In genomic region chr20:34954905-34955231, GRCh38 we compare ENCODE assay signal across 8 cellular contexts. TPM values are rescaled to one million over a fixed set of nuclear protein-coding genes. Genes with fewer than 3 reads are reported as not detected.
DNase-seq lines count a peak whose midpoint lies in the region; ATAC-seq, FAIRE-seq and TF ChIP-seq lines count a peak whose summit lies in the region.

No MANE protein-coding gene starts in this region.

- no peaks in the 10 kb centered on the region for H3K27me3 ChIP-seq in bronchial epithelial cell (ENCODE audit: control insufficient read depth, insufficient read depth, low read length)
- no peaks in the 10 kb centered on the region for H3K27me3 ChIP-seq in right lobe of liver
- H3K27me3 ChIP-seq in transverse colon, result no peaks in the 10 kb centered on the region

- peak overlapping the region; percentile 82 for H3K4me3 ChIP-seq in bronchial epithelial cell (ENCODE audit: low read depth, low read length)
- peak overlapping the region; percentile 63 to 71 (median 66) for H3K4me3 ChIP-seq in right lobe of liver
- peak overlapping the region; percentile 42 to 79 (median 63) for H3K4me3 ChIP-seq in transverse colon

- no peak for TF ChIP-seq EP300 in transverse colon (IDR thresholded peaks at IDR 0.05; ENCODE audit: low read depth)

- peaks cover 0 to 13% (median 2%) of the 10 kb centered on the region in 4 donors for H3K4me1 ChIP-seq in right lobe of liver
- H3K4me1 ChIP-seq in transverse colon, result peaks cover 11 to 36% (median 13%) of the 10 kb centered on the region in 4 donors

- H3K27ac ChIP-seq in right lobe of liver, result peak overlapping the region; percentile 79 to 90 (median 88)
- peak overlapping the region; percentile 86 to 91 (median 90) for H3K27ac ChIP-seq in transverse colon

- in situ Hi-C loops in transverse colon (cut with MboI; ENCODE audit: low pct_ligation_motif_present in 1 of 4, low pct_unique_long_range_greater_than_20kb in 1 of 4, low sequenced_read_pairs in 3 of 4), result loop anchor here in 3 of 4 donors (5.0 kb wide), 1 partner anchor 83 kb away; the partner anchor contains the start of gene GGT7 (in 3 of the 3)

- TF ChIP-seq CTCF in bronchial epithelial cell (IDR thresholded peaks at IDR 0.05; ENCODE audit: insufficient read depth, low read length, severe bottlenecking) (no peak), right lobe of liver (IDR thresholded peaks at IDR 0.05) (no peak), transverse colon (IDR thresholded peaks at IDR 0.05) (no peak)

- FAIRE-seq in bronchial epithelial cell (lab: Jason Lieb, UNC), result no peak

- H3K9me3 ChIP-seq in right lobe of liver (no peaks in the 10 kb centered on the region), transverse colon (no peaks in the 10 kb centered on the region)

- H3K9me3 Mint-ChIP-seq in activated T-cell treated with anti-CD3 and anti-CD28 coated beads, Interleukin-2, amount 50 U/mL, for 4 hours, result no peaks in the 10 kb centered on the region

- H3K4me3 Mint-ChIP-seq in activated T-cell treated with anti-CD3 and anti-CD28 coated beads, Interleukin-2, amount 50 U/mL, for 4 hours, result peak overlapping the region; percentile 93

- 6% methylated on average over 13 of the region's 13 CpGs for WGBS in right lobe of liver (ENCODE audit: insufficient coverage, low coverage, low lambda C conversion rate, missing lambda C conversion rate)
- WGBS in transverse colon (ENCODE audit: low coverage in 1 of 2), 2 donors, result 5 to 15% methylated on average over 13 of the region's 13 CpGs

- H3K27me3 Mint-ChIP-seq in activated T-cell treated with anti-CD3 and anti-CD28 coated beads, Interleukin-2, amount 50 U/mL, for 4 hours (ENCODE audit: low read depth), result no peaks in the 10 kb centered on the region

- peaks cover 18% of the 10 kb centered on the region for H3K4me1 Mint-ChIP-seq in activated T-cell treated with anti-CD3 and anti-CD28 coated beads, Interleukin-2, amount 50 U/mL, for 4 hours (ENCODE audit: low read depth)

- peak in 1 of 2 donors; percentile 5 for ATAC-seq in activated T-cell treated with anti-CD3 and anti-CD28 coated beads, Interleukin-2, amount 50 U/mL, for 4 hours
- ATAC-seq in right lobe of liver, result peak in 3 of 4 donors; percentile 1 to 28 (median 14)

- H3K36me3 Mint-ChIP-seq in activated T-cell treated with anti-CD3 and anti-CD28 coated beads, Interleukin-2, amount 50 U/mL, for 4 hours (ENCODE audit: insufficient read depth), result peaks cover 5% of the 10 kb centered on the region

- intact Hi-C loops in right lobe of liver (cut with DNase I), result loop anchor here (5.0 kb wide), 1 partner anchor 83 kb away; the partner anchor contains the start of gene GGT7 (in 2 of the 2)
- intact Hi-C loops in transverse colon (cut with DNase I; ENCODE audit: low total_unique reads), result loop anchor here (5.0 kb wide), 1 partner anchor 83 kb away; the partner anchor contains the start of gene GGT7

- peaks cover 7% of the 10 kb centered on the region for H3K36me3 ChIP-seq in bronchial epithelial cell (ENCODE audit: control insufficient read depth, insufficient read depth, low read length)
- no peaks in the 10 kb centered on the region for H3K36me3 ChIP-seq in right lobe of liver
- H3K36me3 ChIP-seq in transverse colon, result peaks cover 0 to 4% (median 0%) of the 10 kb centered on the region in 4 donors

- DNase-seq in activated T-cell treated with anti-CD3 and anti-CD28 coated beads, Interleukin-2, amount 50 U/mL, for 4 hours, result no peak
- no peak for DNase-seq in activated T-cell treated with anti-CD3 and anti-CD28 coated beads, Interleukin-2, amount 50 U/mL, for 48 hours
- DNase-seq in NCI-H345 (lab: John Stamatoyannopoulos, UW) (peak; percentile 56), bronchial epithelial cell (ENCODE audit: low read depth) (no peak), right lobe of liver (peak in 1 of 3 donors; percentile 70), transverse colon (peak; percentile 37), NCI-H1417 (lab: John Stamatoyannopoulos, UW) (no peak), cortex of kidney (lab: John Stamatoyannopoulos, UW) (no peak)

- TF ChIP-seq POLR2A in right lobe of liver (IDR thresholded peaks at IDR 0.05) (no peak), transverse colon (IDR thresholded peaks at IDR 0.05) (no peak)

RNA-seq across cellular contexts. Expression of gene GSS, which starts 0.7 kb away (rescaled TPM):
- 10 to 100 TPM; 47.8 to 56.2 (median 51.3) TPM for total RNA-seq in activated T-cell treated with anti-CD3 and anti-CD28 coated beads, Interleukin-2, amount 50 U/mL, for 4 hours
- total RNA-seq in bronchial epithelial cell, result 105 and 192 TPM in 2 replicates
- 10 to 100 TPM; 25.9 to 63.6 (median 31.7) TPM for total RNA-seq in right lobe of liver
- total RNA-seq in transverse colon, result 100 to 1,000 TPM; 125 to 364 (median 129) TPM

RNA-seq across cellular contexts. Expression of gene MYH7B, which starts 0.8 kb away (rescaled TPM):
- under 1 TPM; 0.10 to 0.60 (median 0.37) TPM for total RNA-seq in activated T-cell treated with anti-CD3 and anti-CD28 coated beads, Interleukin-2, amount 50 U/mL, for 4 hours
- under 0.01 TPM in 2 replicates for total RNA-seq in bronchial epithelial cell
- 1 to 10 TPM in 1 of 6 experiments, under 1 TPM in 4, not detected in 1; 0.11 to 1.0 (median 0.39) TPM for total RNA-seq in right lobe of liver
- total RNA-seq in transverse colon, result under 1 TPM; 0.20 to 0.75 (median 0.52) TPM

Comparison
In these comparisons a context has a peak if more than half of its experiments do, and no peak if none do; other contexts are left out.
1. DNase-seq: peak in NCI-H345 (single experiment) and transverse colon (single experiment); none in activated T-cell treated with anti-CD3 and anti-CD28 coated beads, Interleukin-2, amount 50 U/mL, for 4 hours (single experiment), activated T-cell treated with anti-CD3 and anti-CD28 coated beads, Interleukin-2, amount 50 U/mL, for 48 hours (0 of 2), bronchial epithelial cell (single experiment), NCI-H1417 (0 of 3) and cortex of kidney (single experiment).
2. Peak in every context shown above with its lines, with median percentiles within 50 percentile points of each other: H3K4me3 ChIP-seq.